In genomic region chr10:113267616-113268015, GRCh38 we compare ENCODE assay signal across 15 cellular contexts.
A peak's percentile ranks its signal among the peaks of the same experiment; 100 is the strongest.
DNase-seq lines count a peak whose midpoint lies in the region; ATAC-seq and TF ChIP-seq lines count a peak whose summit lies in the region.
"Had no signal": no experiment of that assay in that cellular context is flagged by ENCODE, and none has a peak within 500 bp of the region (broad histone marks: within the 10 kb centered on the region; RNA-seq: fewer than 3 reads in every experiment).

No MANE protein-coding gene starts in this region.

- no peak for TF ChIP-seq CTCF in fibroblast of mammary gland (conservative IDR thresholded peaks at IDR 0.05; ENCODE audit: control insufficient read depth, insufficient read depth, low read depth, low read length)
- no peak for TF ChIP-seq CTCF in gastroesophageal sphincter (IDR thresholded peaks at IDR 0.05)

- DNase-seq in EH (ENCODE audit: low read depth) (peak; percentile 36), fibroblast of mammary gland (ENCODE audit: low read depth) (peak; percentile 15), stromal cell of bone marrow (ENCODE audit: low read depth) (peak; percentile 6), HuH-7 (ENCODE audit: low spot score) (no peak), iPS-NIHi7 (ENCODE audit: extremely low spot score) (no peak)
- DNase-seq: DMS53, KG1, NCI-H1105, NCI-H187 had no signal

- H3K4me3 ChIP-seq in fibroblast of mammary gland (ENCODE audit: control insufficient read depth, low read depth, low read length) (no peak overlapping the region), gastroesophageal sphincter (no peak overlapping the region)
- H3K4me3 ChIP-seq: GM23338, SK-N-MC had no signal

- H3K36me3 ChIP-seq in gastroesophageal sphincter = no peaks in the 10 kb centered on the region

- WGBS in gastroesophageal sphincter (ENCODE audit: low coverage in 1 of 2), 2 donors = 16 to 28% methylated on average over 3 of the region's 3 CpGs

- ATAC-seq in SK-N-SH treated with all-trans-retinoic acid at 6 μM for 48 hours (peak; percentile 64), gastroesophageal sphincter (no peak)
- ATAC-seq: GM23338 had no signal

- TF ChIP-seq EP300 in gastroesophageal sphincter (IDR thresholded peaks at IDR 0.05) = no peak

- H3K4me1 ChIP-seq in gastroesophageal sphincter = peaks cover 0 to 8% (median 1%) of the 10 kb centered on the region in 3 donors

- no peaks in the 10 kb centered on the region for H3K9me3 ChIP-seq in gastroesophageal sphincter

- no peaks in the 10 kb centered on the region for H3K27me3 ChIP-seq in gastroesophageal sphincter

- TF ChIP-seq POLR2A in gastroesophageal sphincter (IDR thresholded peaks at IDR 0.05) = no peak

- H3K27ac ChIP-seq in gastroesophageal sphincter = no peak overlapping the region
- H3K27ac ChIP-seq: C4-2B, HL-60, SK-N-MC had no signal

TF ChIP-seq in SK-N-SH treated with all-trans-retinoic acid at 6 μM for 48 hours, 23 proteins besides CTCF, POLR2A, EP300 and RAD21:
- TF ChIP-seq SNAI2 (CRISPR knock-in tag; IDR thresholded peaks at IDR 0.05) = no peak
- TF ChIP-seq ISL1 (CRISPR knock-in tag; IDR thresholded peaks at IDR 0.05) = peak; percentile 44; the same call in 1 of the 2 replicates

Comparison
In these comparisons a context has a peak if more than half of its experiments do, and no peak if none do; other contexts are left out.
1. DNase-seq: peak in EH (single experiment), fibroblast of mammary gland (single experiment) and stromal cell of bone marrow (single experiment); none in HuH-7 (single experiment) and iPS-NIHi7 (single experiment).